ENCODE assay signal across 1 cellular context in the genomic region with DNA sequence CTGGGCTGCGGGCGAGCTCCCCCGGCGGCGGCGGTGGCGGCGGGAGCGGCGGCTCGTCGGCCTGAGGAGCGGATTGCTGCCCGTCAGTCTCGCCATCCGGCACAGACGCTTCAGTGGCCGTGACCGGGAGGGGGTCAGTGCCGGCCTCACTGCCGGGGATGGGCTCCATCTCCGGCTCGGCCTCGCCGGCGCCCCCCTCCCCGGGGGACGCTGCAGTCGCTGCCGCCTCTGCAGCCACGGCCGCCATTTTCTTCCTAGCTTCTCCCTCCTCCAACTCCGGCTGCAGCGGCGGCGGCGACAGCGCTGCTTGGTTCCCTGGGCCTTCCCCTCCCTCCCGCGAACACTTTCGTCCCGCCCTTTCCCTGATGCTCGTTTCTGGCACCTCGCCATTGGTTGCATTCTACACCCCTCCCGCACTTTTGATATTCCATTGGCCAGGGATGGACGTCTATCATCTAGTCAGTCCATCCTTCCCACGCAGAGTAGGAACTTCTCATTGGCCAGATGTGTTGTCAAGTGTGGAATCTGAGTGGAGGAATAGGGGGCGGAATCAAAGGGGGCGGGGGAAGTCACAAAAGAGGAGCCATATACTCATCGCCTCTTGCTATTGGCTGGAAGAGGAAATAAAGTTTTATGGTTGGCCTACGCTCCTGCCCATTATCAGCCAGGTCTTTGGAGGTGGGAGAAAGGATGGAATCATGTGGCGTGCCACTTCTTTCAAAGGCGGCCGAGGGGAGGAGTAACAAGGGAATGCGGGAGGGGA.
TF ChIP-seq lines count a peak whose summit lies in the region.

PWWP2A (minus strand) TSS at position 309 of the 763 bp plus-strand sequence; CDS start at position 247, 62 bp downstream.

TF ChIP-seq in K562, 482 proteins besides CTCF, POLR2A, EP300 and RAD21 (continued from another document and continues in another):
- TF ChIP-seq, protein P1, sequence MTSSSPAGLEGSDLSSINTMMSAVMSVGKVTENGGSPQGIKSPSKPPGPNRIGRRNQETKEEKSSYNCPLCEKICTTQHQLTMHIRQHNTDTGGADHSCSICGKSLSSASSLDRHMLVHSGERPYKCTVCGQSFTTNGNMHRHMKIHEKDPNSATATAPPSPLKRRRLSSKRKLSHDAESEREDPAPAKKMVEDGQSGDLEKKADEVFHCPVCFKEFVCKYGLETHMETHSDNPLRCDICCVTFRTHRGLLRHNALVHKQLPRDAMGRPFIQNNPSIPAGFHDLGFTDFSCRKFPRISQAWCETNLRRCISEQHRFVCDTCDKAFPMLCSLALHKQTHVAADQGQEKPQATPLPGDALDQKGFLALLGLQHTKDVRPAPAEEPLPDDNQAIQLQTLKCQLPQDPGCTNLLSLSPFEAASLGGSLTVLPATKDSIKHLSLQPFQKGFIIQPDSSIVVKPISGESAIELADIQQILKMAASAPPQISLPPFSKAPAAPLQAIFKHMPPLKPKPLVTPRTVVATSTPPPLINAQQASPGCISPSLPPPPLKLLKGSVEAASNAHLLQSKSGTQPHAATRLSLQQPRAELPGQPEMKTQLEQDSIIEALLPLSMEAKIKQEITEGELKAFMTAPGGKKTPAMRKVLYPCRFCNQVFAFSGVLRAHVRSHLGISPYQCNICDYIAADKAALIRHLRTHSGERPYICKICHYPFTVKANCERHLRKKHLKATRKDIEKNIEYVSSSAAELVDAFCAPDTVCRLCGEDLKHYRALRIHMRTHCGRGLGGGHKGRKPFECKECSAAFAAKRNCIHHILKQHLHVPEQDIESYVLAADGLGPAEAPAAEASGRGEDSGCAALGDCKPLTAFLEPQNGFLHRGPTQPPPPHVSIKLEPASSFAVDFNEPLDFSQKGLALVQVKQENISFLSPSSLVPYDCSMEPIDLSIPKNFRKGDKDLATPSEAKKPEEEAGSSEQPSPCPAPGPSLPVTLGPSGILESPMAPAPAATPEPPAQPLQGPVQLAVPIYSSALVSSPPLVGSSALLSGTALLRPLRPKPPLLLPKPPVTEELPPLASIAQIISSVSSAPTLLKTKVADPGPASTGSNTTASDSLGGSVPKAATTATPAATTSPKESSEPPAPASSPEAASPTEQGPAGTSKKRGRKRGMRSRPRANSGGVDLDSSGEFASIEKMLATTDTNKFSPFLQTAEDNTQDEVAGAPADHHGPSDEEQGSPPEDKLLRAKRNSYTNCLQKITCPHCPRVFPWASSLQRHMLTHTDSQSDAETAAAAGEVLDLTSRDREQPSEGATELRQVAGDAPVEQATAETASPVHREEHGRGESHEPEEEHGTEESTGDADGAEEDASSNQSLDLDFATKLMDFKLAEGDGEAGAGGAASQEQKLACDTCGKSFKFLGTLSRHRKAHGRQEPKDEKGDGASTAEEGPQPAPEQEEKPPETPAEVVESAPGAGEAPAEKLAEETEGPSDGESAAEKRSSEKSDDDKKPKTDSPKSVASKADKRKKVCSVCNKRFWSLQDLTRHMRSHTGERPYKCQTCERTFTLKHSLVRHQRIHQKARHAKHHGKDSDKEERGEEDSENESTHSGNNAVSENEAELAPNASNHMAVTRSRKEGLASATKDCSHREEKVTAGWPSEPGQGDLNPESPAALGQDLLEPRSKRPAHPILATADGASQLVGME (CRISPR knock-in tag; IDR thresholded peaks at IDR 0.05) = peak; percentile 49; the same call in 1 of the 2 replicates
- TF ChIP-seq TBL1XR1 (IDR thresholded peaks at IDR 0.05; ENCODE audit: low read length in 2 of 2) (no peak), CC2D1A (IDR thresholded peaks at IDR 0.05) (no peak), RBFOX2 (IDR thresholded peaks at IDR 0.05; ENCODE audit: low read depth, low read length) (peak; percentile 90), E2F3 (CRISPR knock-in tag; IDR thresholded peaks at IDR 0.05) (peak; percentile 64), ZC3H11A (IDR thresholded peaks at IDR 0.05; ENCODE audit: low read depth, low read length) (no peak), ZNF408 (CRISPR knock-in tag; IDR thresholded peaks at IDR 0.05; ENCODE audit: low read depth) (no peak), ZSCAN29 (IDR thresholded peaks at IDR 0.05) (no peak), NFXL1 (CRISPR knock-in tag; IDR thresholded peaks at IDR 0.05) (no peak), ZNF384 (IDR thresholded peaks at IDR 0.05; ENCODE audit: low read depth, low read length) (no peak), RHOXF2B (CRISPR knock-in tag; conservative IDR thresholded peaks at IDR 0.05) (no peak), NFIX (CRISPR knock-in tag; IDR thresholded peaks at IDR 0.05; ENCODE audit: low read depth) (no peak), HDAC6 (IDR thresholded peaks at IDR 0.05; ENCODE audit: low read depth, low read length) (no peak), SMC3 (conservative IDR thresholded peaks at IDR 0.05; ENCODE audit: insufficient read depth, low read depth, low read length) (no peak), C11orf30 (IDR thresholded peaks at IDR 0.05; ENCODE audit: low read depth) (no peak), SMAD4 (CRISPR knock-in tag; conservative IDR thresholded peaks at IDR 0.05) (peak; percentile 70), SOX6 (IDR thresholded peaks at IDR 0.05) (no peak), TOE1 (IDR thresholded peaks at IDR 0.05; ENCODE audit: borderline replicate concordance) (peak; percentile 53; the same call in 1 of the 2 replicates), TOE1 (CRISPR knock-in tag; IDR thresholded peaks at IDR 0.05; ENCODE audit: borderline replicate concordance, low read depth) (no peak), DMBX1 (CRISPR knock-in tag; IDR thresholded peaks at IDR 0.05; ENCODE audit: borderline replicate concordance) (no peak), FOXP4 (CRISPR knock-in tag; IDR thresholded peaks at IDR 0.05; ENCODE audit: borderline replicate concordance) (0 out of 2 replicates have a peak, but pooled peaks have one; percentile 26), MTA3 (IDR thresholded peaks at IDR 0.05; ENCODE audit: borderline replicate concordance) (peak; percentile 27; the same call in 1 of the 2 replicates), RBM25 (IDR thresholded peaks at IDR 0.05; ENCODE audit: low read depth, low read length, severe bottlenecking) (peak; percentile 96), POLR3G (IDR thresholded peaks at IDR 0.05; ENCODE audit: extremely low read depth, insufficient read length, insufficient replicate concordance) (no peak), RNF2 (IDR thresholded peaks at IDR 0.05) (no peak; the same call in 1 of the 2 replicates), TCF7L2 (IDR thresholded peaks at IDR 0.05; ENCODE audit: low read depth, low read length) (no peak), ESRRA (IDR thresholded peaks at IDR 0.05; ENCODE audit: borderline replicate concordance, low read depth) (no peak), SUPT5H (IDR thresholded peaks at IDR 0.05) (peak; percentile 92), KLF6 (CRISPR knock-in tag; IDR thresholded peaks at IDR 0.05; ENCODE audit: borderline replicate concordance) (no peak), HNRNPLL (IDR thresholded peaks at IDR 0.05; ENCODE audit: low read depth, low read length, poor library complexity, severe bottlenecking) (peak; percentile 88), MBD2 (IDR thresholded peaks at IDR 0.05; ENCODE audit: borderline replicate concordance, low read depth) (peak; percentile 98)
- TF ChIP-seq, protein P2, sequence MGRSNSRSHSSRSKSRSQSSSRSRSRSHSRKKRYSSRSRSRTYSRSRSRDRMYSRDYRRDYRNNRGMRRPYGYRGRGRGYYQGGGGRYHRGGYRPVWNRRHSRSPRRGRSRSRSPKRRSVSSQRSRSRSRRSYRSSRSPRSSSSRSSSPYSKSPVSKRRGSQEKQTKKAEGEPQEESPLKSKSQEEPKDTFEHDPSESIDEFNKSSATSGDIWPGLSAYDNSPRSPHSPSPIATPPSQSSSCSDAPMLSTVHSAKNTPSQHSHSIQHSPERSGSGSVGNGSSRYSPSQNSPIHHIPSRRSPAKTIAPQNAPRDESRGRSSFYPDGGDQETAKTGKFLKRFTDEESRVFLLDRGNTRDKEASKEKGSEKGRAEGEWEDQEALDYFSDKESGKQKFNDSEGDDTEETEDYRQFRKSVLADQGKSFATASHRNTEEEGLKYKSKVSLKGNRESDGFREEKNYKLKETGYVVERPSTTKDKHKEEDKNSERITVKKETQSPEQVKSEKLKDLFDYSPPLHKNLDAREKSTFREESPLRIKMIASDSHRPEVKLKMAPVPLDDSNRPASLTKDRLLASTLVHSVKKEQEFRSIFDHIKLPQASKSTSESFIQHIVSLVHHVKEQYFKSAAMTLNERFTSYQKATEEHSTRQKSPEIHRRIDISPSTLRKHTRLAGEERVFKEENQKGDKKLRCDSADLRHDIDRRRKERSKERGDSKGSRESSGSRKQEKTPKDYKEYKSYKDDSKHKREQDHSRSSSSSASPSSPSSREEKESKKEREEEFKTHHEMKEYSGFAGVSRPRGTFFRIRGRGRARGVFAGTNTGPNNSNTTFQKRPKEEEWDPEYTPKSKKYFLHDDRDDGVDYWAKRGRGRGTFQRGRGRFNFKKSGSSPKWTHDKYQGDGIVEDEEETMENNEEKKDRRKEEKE (IDR thresholded peaks at IDR 0.05; ENCODE audit: borderline replicate concordance in 1 of 2, control insufficient read depth in 1 of 2, low read depth in 2 of 2, low read length in 1 of 2) = no peak
- TF ChIP-seq, protein P3, sequence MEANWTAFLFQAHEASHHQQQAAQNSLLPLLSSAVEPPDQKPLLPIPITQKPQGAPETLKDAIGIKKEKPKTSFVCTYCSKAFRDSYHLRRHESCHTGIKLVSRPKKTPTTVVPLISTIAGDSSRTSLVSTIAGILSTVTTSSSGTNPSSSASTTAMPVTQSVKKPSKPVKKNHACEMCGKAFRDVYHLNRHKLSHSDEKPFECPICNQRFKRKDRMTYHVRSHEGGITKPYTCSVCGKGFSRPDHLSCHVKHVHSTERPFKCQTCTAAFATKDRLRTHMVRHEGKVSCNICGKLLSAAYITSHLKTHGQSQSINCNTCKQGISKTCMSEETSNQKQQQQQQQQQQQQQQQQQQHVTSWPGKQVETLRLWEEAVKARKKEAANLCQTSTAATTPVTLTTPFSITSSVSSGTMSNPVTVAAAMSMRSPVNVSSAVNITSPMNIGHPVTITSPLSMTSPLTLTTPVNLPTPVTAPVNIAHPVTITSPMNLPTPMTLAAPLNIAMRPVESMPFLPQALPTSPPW (CRISPR knock-in tag; IDR thresholded peaks at IDR 0.05) = peak; percentile 95
- TF ChIP-seq, protein P4, sequence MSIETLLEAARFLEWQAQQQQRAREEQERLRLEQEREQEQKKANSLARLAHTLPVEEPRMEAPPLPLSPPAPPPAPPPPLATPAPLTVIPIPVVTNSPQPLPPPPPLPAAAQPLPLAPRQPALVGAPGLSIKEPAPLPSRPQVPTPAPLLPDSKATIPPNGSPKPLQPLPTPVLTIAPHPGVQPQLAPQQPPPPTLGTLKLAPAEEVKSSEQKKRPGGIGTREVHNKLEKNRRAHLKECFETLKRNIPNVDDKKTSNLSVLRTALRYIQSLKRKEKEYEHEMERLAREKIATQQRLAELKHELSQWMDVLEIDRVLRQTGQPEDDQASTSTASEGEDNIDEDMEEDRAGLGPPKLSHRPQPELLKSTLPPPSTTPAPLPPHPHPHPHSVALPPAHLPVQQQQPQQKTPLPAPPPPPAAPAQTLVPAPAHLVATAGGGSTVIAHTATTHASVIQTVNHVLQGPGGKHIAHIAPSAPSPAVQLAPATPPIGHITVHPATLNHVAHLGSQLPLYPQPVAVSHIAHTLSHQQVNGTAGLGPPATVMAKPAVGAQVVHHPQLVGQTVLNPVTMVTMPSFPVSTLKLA (conservative IDR thresholded peaks at IDR 0.05) = peak; percentile 14 to 63; a peak in 2 of 4 replicates
- TF ChIP-seq, protein P5, sequence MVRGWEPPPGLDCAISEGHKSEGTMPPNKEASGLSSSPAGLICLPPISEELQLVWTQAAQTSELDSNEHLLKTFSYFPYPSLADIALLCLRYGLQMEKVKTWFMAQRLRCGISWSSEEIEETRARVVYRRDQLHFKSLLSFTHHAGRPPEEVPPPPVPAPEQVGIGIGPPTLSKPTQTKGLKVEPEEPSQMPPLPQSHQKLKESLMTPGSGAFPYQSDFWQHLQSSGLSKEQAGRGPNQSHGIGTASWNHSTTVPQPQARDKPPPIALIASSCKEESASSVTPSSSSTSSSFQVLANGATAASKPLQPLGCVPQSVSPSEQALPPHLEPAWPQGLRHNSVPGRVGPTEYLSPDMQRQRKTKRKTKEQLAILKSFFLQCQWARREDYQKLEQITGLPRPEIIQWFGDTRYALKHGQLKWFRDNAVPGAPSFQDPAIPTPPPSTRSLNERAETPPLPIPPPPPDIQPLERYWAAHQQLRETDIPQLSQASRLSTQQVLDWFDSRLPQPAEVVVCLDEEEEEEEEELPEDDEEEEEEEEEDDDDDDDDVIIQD (CRISPR knock-in tag; IDR thresholded peaks at IDR 0.05) = no peak
- TF ChIP-seq, protein P6, sequence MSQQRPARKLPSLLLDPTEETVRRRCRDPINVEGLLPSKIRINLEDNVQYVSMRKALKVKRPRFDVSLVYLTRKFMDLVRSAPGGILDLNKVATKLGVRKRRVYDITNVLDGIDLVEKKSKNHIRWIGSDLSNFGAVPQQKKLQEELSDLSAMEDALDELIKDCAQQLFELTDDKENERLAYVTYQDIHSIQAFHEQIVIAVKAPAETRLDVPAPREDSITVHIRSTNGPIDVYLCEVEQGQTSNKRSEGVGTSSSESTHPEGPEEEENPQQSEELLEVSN (IDR thresholded peaks at IDR 0.05; ENCODE audit: borderline replicate concordance in 1 of 2, extremely low read depth in 1 of 2, insufficient read depth in 1 of 2, insufficient read length in 1 of 2, low read depth in 1 of 2, low read length in 1 of 2, poor library complexity in 1 of 2, severe bottlenecking in 1 of 2) = peak in 1 of 2 experiments; percentile 62
